ENCODE assay signal across 27 cellular contexts in genomic region chr7:159118623-159119022, GRCh38. TPM values are rescaled to one million over a fixed set of nuclear protein-coding genes. Genes with fewer than 3 reads are reported as not detected.
"Had no signal": no experiment of that assay in that cellular context is flagged by ENCODE, and none has a peak within 500 bp of the region (broad histone marks: within the 10 kb centered on the region; RNA-seq: fewer than 3 reads in every experiment).

No MANE protein-coding gene starts in this region.

- H3K27ac Mint-ChIP-seq: activated CD4-positive, alpha-beta T cell treated with anti-CD3 and anti-CD28 coated beads, Interleukin-2, amount 10 ng/mL, durations not matched to agents 7 days and 5 days; activated CD8-positive, alpha-beta T cell treated with anti-CD3 and anti-CD28 coated beads for 36 hours; activated naive CD8-positive, alpha-beta T cell; effector memory CD8-positive, alpha-beta T cell; naive thymus-derived CD8-positive, alpha-beta T cell had no signal

- H3K4me1 Mint-ChIP-seq: activated CD4-positive, alpha-beta T cell treated with anti-CD3 and anti-CD28 coated beads, Interleukin-2, amount 10 ng/mL, durations not matched to agents 7 days and 5 days had no signal

- H3K36me3 Mint-ChIP-seq: activated naive CD8-positive, alpha-beta T cell had no signal

- DNase-seq: activated CD4-positive, alpha-beta T cell treated with anti-CD3 and anti-CD28 coated beads, Interleukin-2, amount 10 ng/mL, durations not matched to agents 7 days and 5 days; activated CD8-positive, alpha-beta T cell treated with anti-CD3 and anti-CD28 coated beads for 36 hours; activated gamma-delta T cell treated with Interleukin-2 at 50 U/mL for 16 hours; activated T-cell treated with anti-CD3 and anti-CD28 coated beads, Interleukin-2, amount 50 U/mL, for 1 hour; amniotic stem cell; colonic mucosa; effector memory CD8-positive, alpha-beta T cell; esophagus squamous epithelium; gastrocnemius medialis; hippocampal formation; left colon; naive thymus-derived CD8-positive, alpha-beta T cell; nucleus accumbens; stimulated activated CD4-positive, alpha-beta T cell treated with anti-CD3 and anti-CD28 coated beads, Interleukin-2, amount 100 ng/mL, for 48 hours; stimulated activated naive CD4-positive, alpha-beta T cell treated with Interleukin-2 at 50 U/mL for 16 hours; T-helper 1 cell; WERI-Rb-1 had no signal

- H3K4me3 Mint-ChIP-seq: activated CD4-positive, alpha-beta T cell treated with anti-CD3 and anti-CD28 coated beads, Interleukin-2, amount 10 ng/mL, durations not matched to agents 7 days and 5 days; activated CD8-positive, alpha-beta T cell treated with anti-CD3 and anti-CD28 coated beads for 36 hours; activated naive CD8-positive, alpha-beta T cell; effector memory CD8-positive, alpha-beta T cell had no signal

- ATAC-seq: activated CD8-positive, alpha-beta T cell treated with anti-CD3 and anti-CD28 coated beads for 36 hours; effector memory CD8-positive, alpha-beta T cell; gastrocnemius medialis; left colon; naive thymus-derived CD8-positive, alpha-beta T cell; right lobe of liver had no signal

- H3K27me3 ChIP-seq: breast epithelium, colonic mucosa, gastrocnemius medialis, right lobe of liver, upper lobe of left lung had no signal

- H3K9me3 Mint-ChIP-seq: activated CD4-positive, alpha-beta T cell treated with anti-CD3 and anti-CD28 coated beads, Interleukin-2, amount 10 ng/mL, durations not matched to agents 7 days and 5 days; activated CD8-positive, alpha-beta T cell treated with anti-CD3 and anti-CD28 coated beads for 36 hours had no signal

- H3K4me1 ChIP-seq: breast epithelium, colonic mucosa, gastrocnemius medialis, right lobe of liver, upper lobe of left lung had no signal

- H3K9me3 ChIP-seq: breast epithelium, colonic mucosa, esophagus squamous epithelium, gastrocnemius medialis, right lobe of liver, thoracic aorta, upper lobe of left lung had no signal

- H3K4me3 ChIP-seq: breast epithelium, colonic mucosa, dorsolateral prefrontal cortex, esophagus squamous epithelium, gastrocnemius medialis, lung, right lobe of liver, smooth muscle cell, thoracic aorta, upper lobe of left lung had no signal

- H3K36me3 ChIP-seq: breast epithelium, colonic mucosa, esophagus squamous epithelium, gastrocnemius medialis, right lobe of liver, thoracic aorta, upper lobe of left lung, WERI-Rb-1 had no signal

- FAIRE-seq: TTC549 had no signal

- H3K27ac ChIP-seq: breast epithelium, colonic mucosa, dorsolateral prefrontal cortex, esophagus squamous epithelium, gastrocnemius medialis, parathyroid adenoma, right lobe of liver, thoracic aorta, upper lobe of left lung, WERI-Rb-1 had no signal

RNA-seq across cellular contexts. Expression of gene VIPR2, which starts 26.0 kb away (rescaled TPM):
- total RNA-seq: activated CD4-positive, alpha-beta T cell treated with anti-CD3 and anti-CD28 coated beads, Interleukin-2, amount 10 ng/mL, durations not matched to agents 7 days and 5 days; smooth muscle cell had no signal
- polyA plus RNA-seq: smooth muscle cell had no signal
